In genomic region chr14:96066976-96067375, GRCh38 we compare ENCODE assay signal across 23 cellular contexts. TPM values are rescaled to one million over a fixed set of nuclear protein-coding genes. Genes with fewer than 3 reads are reported as not detected.
DNase-seq lines count a peak whose midpoint lies in the region; ATAC-seq, FAIRE-seq and TF ChIP-seq lines count a peak whose summit lies in the region.
"Had no signal": no experiment of that assay in that cellular context is flagged by ENCODE, and none has a peak within 500 bp of the region (broad histone marks: within the 10 kb centered on the region; RNA-seq: fewer than 3 reads in every experiment).

No MANE protein-coding gene starts in this region.

- POLR2A ChIA-PET in Caco-2 (lab: Charles Lee) = no interaction called here

- H3K9ac ChIP-seq in neural progenitor cell = no peak overlapping the region

- no peaks in the 10 kb centered on the region for H3K27me3 Mint-ChIP-seq in chondrocyte (ENCODE audit: low read depth)
- peaks cover 4% of the 10 kb centered on the region for H3K27me3 Mint-ChIP-seq in neural progenitor cell (ENCODE audit: insufficient read depth, low read depth)
- H3K27me3 Mint-ChIP-seq in Caco-2 (ENCODE audit: insufficient read depth, unreplicated experiment) = peaks cover 7% of the 10 kb centered on the region

- DNase-seq in Peyer's patch (peak in 2 of 3 donors; percentile 19 to 25), chondrocyte (ENCODE audit: low spot score) (peak; percentile 49), neural progenitor cell (ENCODE audit: low spot score) (no peak), urothelium cell line (ENCODE audit: low spot score) (no peak), UCSD-AML1 (lab: John Stamatoyannopoulos, UW; ENCODE audit: unreplicated experiment) (no peak), NCI-H1092 (lab: John Stamatoyannopoulos, UW) (no peak), Caco-2 (no peak)
- DNase-seq: CD4-positive, CD25-positive, alpha-beta regulatory T cell; DMS153; GF-D8; IMR-90; Kasumi-1; MG63; NCI-H1092 treated with DMSO at 0.1 percent for 48 hours; NCI-H2227 treated with DMSO at 0.1 percent for 48 hours; NCI-H524; Right ventricle myocardium superior had no signal

- no peaks in the 10 kb centered on the region for H3K4me1 ChIP-seq in Peyer's patch
- H3K4me1 ChIP-seq in neural progenitor cell = no peaks in the 10 kb centered on the region
- H3K4me1 ChIP-seq in Caco-2 = no peaks in the 10 kb centered on the region

- ATAC-seq in GM18868 (IDR thresholded peaks at IDR 0.05; ENCODE audit: unreplicated experiment) = peak; percentile 34

- H3K9me3 ChIP-seq in Peyer's patch = no peaks in the 10 kb centered on the region
- H3K9me3 ChIP-seq in neural progenitor cell (ENCODE audit: low read depth) = no peaks in the 10 kb centered on the region
- no peaks in the 10 kb centered on the region for H3K9me3 ChIP-seq in Caco-2
- H3K9me3 ChIP-seq: MG63 had no signal

- no peak for FAIRE-seq in urothelium cell line (lab: Jason Lieb, UNC)
- FAIRE-seq: GM12891, H54 had no signal

- H3K27me3 ChIP-seq in Peyer's patch = no peaks in the 10 kb centered on the region
- H3K27me3 ChIP-seq in neural progenitor cell = no peaks in the 10 kb centered on the region
- no peaks in the 10 kb centered on the region; the same call in 1 of the 2 replicates for H3K27me3 ChIP-seq in Caco-2 (replicated peaks; ENCODE audit: control insufficient read depth, insufficient read depth, low read length)
- H3K27me3 ChIP-seq: MG63 had no signal

- H3F3A ChIP-seq in neural progenitor cell (ENCODE audit: low read depth) = peaks cover 3% of the 10 kb centered on the region

- H3K4me3 ChIP-seq in Peyer's patch (no peak overlapping the region), neural progenitor cell (no peak overlapping the region), Caco-2 (ENCODE audit: low read depth, low read length) (no peak overlapping the region)
- H3K4me3 ChIP-seq: MG63, SK-N-MC had no signal

- H4K20me1 ChIP-seq in neural progenitor cell (ENCODE audit: low read depth) = no peaks in the 10 kb centered on the region

- no TSS peak for BruUV-seq in Caco-2 (replicated peaks; lab: Mats Ljungman, UMichigan)

- H2AFZ ChIP-seq in neural progenitor cell (replicated peaks) = no peak overlapping the region

- peaks cover 12% of the 10 kb centered on the region for H3K4me1 Mint-ChIP-seq in chondrocyte (ENCODE audit: low read depth)
- H3K4me1 Mint-ChIP-seq in neural progenitor cell = peaks cover 41% of the 10 kb centered on the region
- H3K4me1 Mint-ChIP-seq in Caco-2 (ENCODE audit: low read depth, unreplicated experiment) = no peaks in the 10 kb centered on the region
- H3K4me1 Mint-ChIP-seq: B cell; CD4-positive, CD25-positive, alpha-beta regulatory T cell had no signal

- H3K27ac ChIP-seq in Peyer's patch (no peak overlapping the region), neural progenitor cell (no peak overlapping the region)
- H3K27ac ChIP-seq: HL-60, SK-N-MC had no signal

- H3K27ac Mint-ChIP-seq in chondrocyte (ENCODE audit: unreplicated experiment) (no peak overlapping the region), neural progenitor cell (peak overlapping the region; percentile 78), Caco-2 (ENCODE audit: unreplicated experiment) (no peak overlapping the region)
- H3K27ac Mint-ChIP-seq: B cell; CD4-positive, CD25-positive, alpha-beta regulatory T cell had no signal

- intact Hi-C loops in Caco-2 (cut with micrococcal nuclease; ENCODE audit: unreplicated experiment) = no loop called here

- H3K9me3 Mint-ChIP-seq in chondrocyte (ENCODE audit: low read depth) (no peaks in the 10 kb centered on the region), neural progenitor cell (no peaks in the 10 kb centered on the region), Caco-2 (ENCODE audit: unreplicated experiment) (no peaks in the 10 kb centered on the region)

- no peak overlapping the region for H3K4me3 Mint-ChIP-seq in chondrocyte (ENCODE audit: unreplicated experiment)
- H3K4me3 Mint-ChIP-seq in neural progenitor cell = no peak overlapping the region
- no peak overlapping the region for H3K4me3 Mint-ChIP-seq in Caco-2 (ENCODE audit: unreplicated experiment)
- H3K4me3 Mint-ChIP-seq: B cell; CD4-positive, CD25-positive, alpha-beta regulatory T cell had no signal

- H3K4me2 ChIP-seq in neural progenitor cell = no peak overlapping the region

- CTCF ChIA-PET in Caco-2 (lab: Charles Lee) = no interaction called here

- H3K36me3 Mint-ChIP-seq in chondrocyte (ENCODE audit: low read depth) = peaks cover 3% of the 10 kb centered on the region
- H3K36me3 Mint-ChIP-seq in neural progenitor cell = peaks cover 23% of the 10 kb centered on the region
- no peaks in the 10 kb centered on the region for H3K36me3 Mint-ChIP-seq in Caco-2 (ENCODE audit: insufficient read depth, unreplicated experiment)
- H3K36me3 Mint-ChIP-seq: CD4-positive, CD25-positive, alpha-beta regulatory T cell had no signal

- no peaks in the 10 kb centered on the region for H3K36me3 ChIP-seq in Peyer's patch
- H3K36me3 ChIP-seq in neural progenitor cell = no peaks in the 10 kb centered on the region
- H3K36me3 ChIP-seq in Caco-2 (ENCODE audit: control insufficient read depth, insufficient read depth, low read length) = no peaks in the 10 kb centered on the region
- H3K36me3 ChIP-seq: MG63 had no signal

- no peaks in the 10 kb centered on the region for H3K79me2 ChIP-seq in neural progenitor cell (ENCODE audit: low read depth)

- TF ChIP-seq POLR2A in Peyer's patch (IDR thresholded peaks at IDR 0.05) = no peak

- no peak for TF ChIP-seq CTCF in Peyer's patch (IDR thresholded peaks at IDR 0.05)
- TF ChIP-seq CTCF in chondrocyte (IDR thresholded peaks at IDR 0.05) = no peak
- TF ChIP-seq CTCF in neural progenitor cell (IDR thresholded peaks at IDR 0.05) = no peak
- no peak for TF ChIP-seq CTCF in Caco-2 (IDR thresholded peaks at IDR 0.05; ENCODE audit: insufficient read depth in 1 of 2, low read depth in 1 of 2, low read length in 1 of 2, severe bottlenecking in 1 of 2, unreplicated experiment in 1 of 2)

RNA-seq across cellular contexts. Expression of gene C14orf132, which starts 27.8 kb away (rescaled TPM):
- total RNA-seq in Peyer's patch (1 to 10 TPM; 1.2 to 6.2 (median 4.5) TPM), chondrocyte (33.0 to 99.3 TPM (median 33.2 TPM) in 3 replicates), neural progenitor cell (ENCODE audit: low replicate concordance) (5.5 and 8.1 TPM in 2 replicates), Caco-2 (2022) (0.05 and 0.20 TPM in 2 replicates)

Comparison
In these comparisons a context has a peak if more than half of its experiments do, and no peak if none do; other contexts are left out.
1. DNase-seq: peak in Peyer's patch (2 of 3) and chondrocyte (single experiment); none in neural progenitor cell (single experiment), urothelium cell line (single experiment), UCSD-AML1 (single experiment), NCI-H1092 (single experiment) and Caco-2 (0 of 2).